8 cellular contexts compared by ENCODE assay signal in genomic region chr7:57426629-57427003, GRCh38. TPM values are rescaled to one million over a fixed set of nuclear protein-coding genes. Genes with fewer than 3 reads are reported as not detected.
"Had no signal": no experiment of that assay in that cellular context is flagged by ENCODE, and none has a peak within 500 bp of the region (broad histone marks: within the 10 kb centered on the region; RNA-seq: fewer than 3 reads in every experiment).

No MANE protein-coding gene starts in this region.

- DNase-seq: GM23248, GOT3, HFFc6, IMR-90, KG1 had no signal

- H3K27ac Mint-ChIP-seq: HFFc6 had no signal

- ATAC-seq: HCT116, K562 had no signal

- H3K4me3 Mint-ChIP-seq: HFFc6 had no signal

RNA-seq across cellular contexts. Expression of gene ZNF716, which starts 23.4 kb away (rescaled TPM):
- total RNA-seq: GM23248, H7, HFFc6, IMR-90, K562 had no signal
